In the genomic region with DNA sequence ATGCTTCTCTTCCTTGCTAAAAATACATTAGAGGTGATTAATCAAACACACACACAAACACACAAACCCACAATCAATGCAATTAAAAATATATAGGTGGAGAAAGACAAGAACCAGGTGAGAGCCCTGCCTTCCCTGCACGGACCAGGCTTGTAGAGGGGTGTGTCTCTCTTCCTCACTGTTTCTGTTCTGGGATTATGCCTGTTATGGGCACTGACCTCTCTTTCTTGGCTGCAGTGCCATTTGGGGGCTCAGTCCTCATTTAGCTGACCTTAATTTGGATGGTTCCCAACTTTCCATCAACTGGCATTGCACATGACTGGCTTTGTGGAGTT, we compare ENCODE assay signal across 11 cellular contexts.
DNase-seq lines count a peak whose midpoint lies in the region; ATAC-seq and TF ChIP-seq lines count a peak whose summit lies in the region.
"Had no signal": no experiment of that assay in that cellular context is flagged by ENCODE, and none has a peak within 500 bp of the region (broad histone marks: within the 10 kb centered on the region; RNA-seq: fewer than 3 reads in every experiment).

No MANE protein-coding gene starts in this region.

- no TSS peak for BruUV-seq in MCF 10A (replicated peaks; lab: Mats Ljungman, UMichigan)

- H3K36me3 Mint-ChIP-seq in MCF 10A (ENCODE audit: insufficient read depth, unreplicated experiment), result peaks cover under 1% of the 10 kb centered on the region

- DNase-seq in breast epithelium (ENCODE audit: low spot score in 2 of 2) (no peak), MCF 10A (ENCODE audit: unreplicated experiment) (no peak), right lobe of liver (peak in 1 of 3 donors; percentile 44), tibial artery (no peak), NCI-H446 (lab: John Stamatoyannopoulos, UW) (no peak), aorta (no peak)
- DNase-seq in activated naive CD4-positive, alpha-beta T cell treated with anti-CD3 and anti-CD28 coated beads, Interleukin-2, amount 50 U/mL, for 16 hours, result no peak
- DNase-seq: activated naive CD8-positive, alpha-beta T cell treated with anti-CD3 and anti-CD28 coated beads, Interleukin-2, amount 50 U/mL, for 24 hours; stimulated activated naive B cell treated with anti-CD40 and anti-IgM and Interleukin-4, amounts not matched to agents 10 μg/mL and 1 μg/mL and 100 μg/mL, for 72 hours had no signal

- H3K27ac Mint-ChIP-seq in MCF 10A (ENCODE audit: low read depth, unreplicated experiment), result no peak overlapping the region
- H3K27ac Mint-ChIP-seq: activated naive CD8-positive, alpha-beta T cell treated with anti-CD3 and anti-CD28 coated beads, Interleukin-2, amount 50 U/mL, for 24 hours; stimulated activated naive B cell treated with anti-CD40 and anti-IgM and Interleukin-4, amounts not matched to agents 10 μg/mL and 1 μg/mL and 100 μg/mL, for 72 hours had no signal

- TF ChIP-seq POLR2A in breast epithelium (IDR thresholded peaks at IDR 0.05) (no peak), right lobe of liver (IDR thresholded peaks at IDR 0.05) (no peak)

- H3K27ac ChIP-seq in breast epithelium, result peak overlapping the region; percentile 62 to 80
- H3K27ac ChIP-seq in angular gyrus (ENCODE audit: low read depth, low read length), result peak overlapping the region; percentile 41
- peak overlapping the region in 2 of 3 donors; percentile 44 to 52 for H3K27ac ChIP-seq in right lobe of liver
- H3K27ac ChIP-seq in tibial artery, result peak overlapping the region; percentile 48 to 57
- H3K27ac ChIP-seq in aorta (ENCODE audit: low read depth in 1 of 2, low read length in 2 of 2), result peak overlapping the region in 1 of 2 donors; percentile 56

- H3K4me3 Mint-ChIP-seq in MCF 10A (ENCODE audit: unreplicated experiment), result no peak overlapping the region
- H3K4me3 Mint-ChIP-seq: activated naive CD8-positive, alpha-beta T cell treated with anti-CD3 and anti-CD28 coated beads, Interleukin-2, amount 50 U/mL, for 24 hours; stimulated activated naive B cell treated with anti-CD40 and anti-IgM and Interleukin-4, amounts not matched to agents 10 μg/mL and 1 μg/mL and 100 μg/mL, for 72 hours had no signal

- CTCF ChIA-PET in MCF 10A (lab: Yijun Ruan, JAX), result interaction anchor here (0.6 to 1.0 kb wide), 3 partner anchors 10 to 206 kb away, joined by 3 to 5 read pairs (median 3); no protein-coding TSS in a partner anchor

- intact Hi-C loops in breast epithelium (cut with DNase I; ENCODE audit: low total_unique reads), result no loop called here
- intact Hi-C loops in MCF 10A (cut with micrococcal nuclease), result no loop called here
- intact Hi-C loops in right lobe of liver (cut with DNase I), result no loop called here
- intact Hi-C loops in tibial artery (cut with DNase I; ENCODE audit: low total_unique reads), result no loop called here
- intact Hi-C loops in aorta (cut with DNase I), result no loop called here

- H3K27me3 Mint-ChIP-seq in MCF 10A (ENCODE audit: insufficient read depth, unreplicated experiment), result no peaks in the 10 kb centered on the region

- ATAC-seq in right lobe of liver (peak; percentile 41 to 75 (median 48)), aorta (ENCODE audit: low FRiP score) (no peak)
- ATAC-seq: activated naive CD8-positive, alpha-beta T cell treated with anti-CD3 and anti-CD28 coated beads, Interleukin-2, amount 50 U/mL, for 24 hours had no signal

- H3K4me3 ChIP-seq in breast epithelium (no peak overlapping the region), right lobe of liver (peak overlapping the region in 1 of 3 donors; percentile 8), tibial artery (no peak overlapping the region), aorta (ENCODE audit: low read length in 2 of 2) (no peak overlapping the region)
- H3K4me3 ChIP-seq: skin epidermis had no signal

- TF ChIP-seq CTCF in breast epithelium (IDR thresholded peaks at IDR 0.05) (no peak), MCF 10A (IDR thresholded peaks at IDR 0.05; ENCODE audit: unreplicated experiment) (no peak), right lobe of liver (IDR thresholded peaks at IDR 0.05) (no peak), tibial artery (IDR thresholded peaks at IDR 0.05) (no peak)

- H3K9me3 ChIP-seq in breast epithelium (no peaks in the 10 kb centered on the region), right lobe of liver (no peaks in the 10 kb centered on the region), tibial artery (no peaks in the 10 kb centered on the region), aorta (ENCODE audit: control insufficient read depth, low read length) (no peaks in the 10 kb centered on the region)

- POLR2A ChIA-PET in MCF 10A (lab: Yijun Ruan, JAX), result interaction anchor here (1.3 kb wide), 1 partner anchor 22 kb away, joined by 4 read pairs; no protein-coding TSS in a partner anchor

- H3K4me1 Mint-ChIP-seq in MCF 10A (ENCODE audit: insufficient read depth, unreplicated experiment), result peaks cover 37% of the 10 kb centered on the region

- WGBS in right lobe of liver (ENCODE audit: insufficient coverage, low coverage, low lambda C conversion rate, missing lambda C conversion rate), result 10% methylated on average over 1 of the region's 1 CpG
- WGBS in aorta, 2 donors, result 7 to 13% methylated on average over 1 of the region's 1 CpG

- H3K36me3 ChIP-seq in breast epithelium (no peaks in the 10 kb centered on the region), right lobe of liver (no peaks in the 10 kb centered on the region), tibial artery (no peaks in the 10 kb centered on the region), aorta (ENCODE audit: control insufficient read depth in 1 of 2, insufficient read depth in 2 of 2, low read length in 1 of 2) (no peaks in the 10 kb centered on the region)

- H3K4me1 ChIP-seq in breast epithelium (no peaks in the 10 kb centered on the region), right lobe of liver (peaks cover 0 to 10% (median 5%) of the 10 kb centered on the region in 4 donors), tibial artery (peaks cover 0 to 46% (median 30%) of the 10 kb centered on the region in 4 donors), aorta (ENCODE audit: control insufficient read depth in 1 of 2, insufficient read depth in 2 of 2, low read length in 2 of 2) (no peaks in the 10 kb centered on the region)

- no peaks in the 10 kb centered on the region for H3K9me3 Mint-ChIP-seq in MCF 10A (ENCODE audit: unreplicated experiment)
- H3K9me3 Mint-ChIP-seq: activated naive CD8-positive, alpha-beta T cell treated with anti-CD3 and anti-CD28 coated beads, Interleukin-2, amount 50 U/mL, for 24 hours; stimulated activated naive B cell treated with anti-CD40 and anti-IgM and Interleukin-4, amounts not matched to agents 10 μg/mL and 1 μg/mL and 100 μg/mL, for 72 hours had no signal

- H3K27me3 ChIP-seq in breast epithelium, result no peaks in the 10 kb centered on the region
- H3K27me3 ChIP-seq in right lobe of liver, result no peaks in the 10 kb centered on the region
- H3K27me3 ChIP-seq in tibial artery, result no peaks in the 10 kb centered on the region
- H3K27me3 ChIP-seq in aorta (ENCODE audit: control insufficient read depth in 1 of 2, insufficient read depth in 2 of 2, low read length in 1 of 2), result no peaks in the 10 kb centered on the region
